Comparison of ENCODE assay signal across 8 cellular contexts in genomic region chr14:105491366-105492006, GRCh38. TPM values are rescaled to one million over a fixed set of nuclear protein-coding genes. Genes with fewer than 3 reads are reported as not detected.
DNase-seq lines count a peak whose midpoint lies in the region; ATAC-seq and TF ChIP-seq lines count a peak whose summit lies in the region.

No MANE protein-coding gene starts in this region.

- peaks cover 25% of the 10 kb centered on the region for H3K27me3 ChIP-seq in neutrophil
- peaks cover 8% of the 10 kb centered on the region for H3K27me3 ChIP-seq in thymus (ENCODE audit: control insufficient read depth, insufficient read depth)

- DNase-seq in EL (peak; percentile 79), fibroblast of the conjunctiva (ENCODE audit: low read depth) (peak; percentile 30)
- peak; percentile 62 to 78 for DNase-seq in activated T-helper 1 cell treated with anti-CD3 and anti-CD28 coated beads, Interleukin-2, amount 50 U/mL, for 16 hours (ENCODE audit: low read depth in 1 of 2, low spot score in 1 of 2)

- 2% methylated on average over 53 of the region's 53 CpGs for whole genome bisulfite sequencing in thymus

- ATAC-seq in HG03439 (IDR thresholded peaks at IDR 0.05; ENCODE audit: unreplicated experiment) = peak; percentile 11
- ATAC-seq in HG03460 (IDR thresholded peaks at IDR 0.05; ENCODE audit: unreplicated experiment) = no peak

- no peaks in the 10 kb centered on the region for H3K9me3 ChIP-seq in neutrophil
- no peaks in the 10 kb centered on the region for H3K9me3 ChIP-seq in thymus (ENCODE audit: control insufficient read depth)

- H3K27ac ChIP-seq in neutrophil = peak overlapping the region; percentile 96
- peak overlapping the region; percentile 85 for H3K27ac ChIP-seq in thymus (ENCODE audit: low read depth)

- no peaks in the 10 kb centered on the region for H3K36me3 ChIP-seq in neutrophil
- peaks cover 17% of the 10 kb centered on the region for H3K36me3 ChIP-seq in thymus (ENCODE audit: control insufficient read depth, insufficient read depth)

- TF ChIP-seq CTCF in neutrophil (IDR thresholded peaks at IDR 0.05) = no peak

- H3K4me1 ChIP-seq in neutrophil (ENCODE audit: control insufficient read depth in 1 of 2, insufficient read depth in 1 of 2, low read depth in 1 of 2, low read length in 1 of 2) (peaks cover 32 to 44% of the 10 kb centered on the region in 2 experiments), thymus (ENCODE audit: control insufficient read depth, insufficient read depth, low read length) (peaks cover 21% of the 10 kb centered on the region)

- peak overlapping the region; percentile 81 to 97 for H3K4me3 ChIP-seq in neutrophil (ENCODE audit: low read depth in 1 of 2, low read length in 1 of 2)
- H3K4me3 ChIP-seq in thymus (ENCODE audit: low read length) = peak overlapping the region; percentile 65

TF ChIP-seq in PFSK-1, 5 proteins besides CTCF, POLR2A, EP300 and RAD21:
- TF ChIP-seq FOXP2 (optimal IDR thresholded peaks at IDR 0.05; ENCODE audit: borderline replicate concordance, extremely low read depth, extremely low read length, insufficient read depth) = no peak
- 0 out of 2 replicates have a peak, but pooled peaks have one; percentile 40 for TF ChIP-seq POLR2AphosphoS5 (IDR thresholded peaks at IDR 0.05; ENCODE audit: low read depth, low read length)

RNA-seq across cellular contexts. Expression of gene TEDC1, which starts 0.4 kb away (rescaled TPM):
- polyA plus RNA-seq in PFSK-1 (2012; ENCODE audit: insufficient read length, low read depth) = 16.1 TPM
- 23.3 TPM for polyA plus RNA-seq in thymus

RNA-seq across cellular contexts. Expression of gene CRIP1, which starts 4.8 kb away (rescaled TPM):
- 1.0 TPM for polyA plus RNA-seq in PFSK-1 (2012; ENCODE audit: insufficient read length, low read depth)
- 471 TPM for polyA plus RNA-seq in thymus

RNA-seq across cellular contexts. Expression of gene CRIP2, which starts 16.9 kb away (rescaled TPM):
- 256 TPM for polyA plus RNA-seq in PFSK-1 (2012; ENCODE audit: insufficient read length, low read depth)
- polyA plus RNA-seq in thymus = 89.7 TPM

RNA-seq across cellular contexts. Expression of gene TMEM121, which starts 34.9 kb away (rescaled TPM):
- polyA plus RNA-seq in PFSK-1 (2012; ENCODE audit: insufficient read length, low read depth) = 4.1 TPM
- polyA plus RNA-seq in thymus = 2.1 TPM
